Comparison of ENCODE assay signal across 18 cellular contexts in genomic region chr2:113081458-113082210, GRCh38. TPM values are rescaled to one million over a fixed set of nuclear protein-coding genes. Genes with fewer than 3 reads are reported as not detected.
DNase-seq lines count a peak whose midpoint lies in the region; ATAC-seq and TF ChIP-seq lines count a peak whose summit lies in the region.
"Had no signal": no experiment of that assay in that cellular context is flagged by ENCODE, and none has a peak within 500 bp of the region (broad histone marks: within the 10 kb centered on the region; RNA-seq: fewer than 3 reads in every experiment).

No MANE protein-coding gene starts in this region.

- no peaks in the 10 kb centered on the region for H3K36me3 ChIP-seq in vagina
- no peaks in the 10 kb centered on the region for H3K36me3 ChIP-seq in BE2C
- H3K36me3 ChIP-seq: BLaER1 treated with 17β-estradiol and CSF1 and Interleukin-3, amounts not matched to agents 10 nM and 100 nM had no signal

- CTCF ChIA-PET in activated CD4-positive, alpha-beta T cell treated with anti-CD3 and anti-CD28 coated beads for 36 hours (lab: Charles Lee): interaction anchor here (0.9 to 10.3 kb wide), 8 partner anchors 17 to 131 kb away, joined by 3 to 148 read pairs (median 4); no protein-coding TSS in a partner anchor

- H3K4me3 ChIP-seq in epithelial cell of esophagus (ENCODE audit: low read length) (no peak overlapping the region), vagina (no peak overlapping the region), BE2C (ENCODE audit: low read depth, low read length) (no peak overlapping the region)
- H3K4me3 ChIP-seq: BLaER1 treated with 17β-estradiol and CSF1 and Interleukin-3, amounts not matched to agents 10 nM and 100 nM had no signal

- DNase-seq in activated CD4-positive, alpha-beta T cell treated with anti-CD3 and anti-CD28 coated beads for 36 hours: no peak
- no peak for DNase-seq in activated CD4-positive, alpha-beta T cell treated with anti-CD3 and anti-CD28 coated beads for 48 hours
- DNase-seq in stimulated activated naive CD8-positive, alpha-beta T cell treated with anti-CD3 and anti-CD28 coated beads, Interleukin-15, Interleukin-2, amounts not matched to agents 100 U/mL and 50 U/mL, for 24 hours: no peak
- DNase-seq in stimulated activated naive CD8-positive, alpha-beta T cell treated with anti-CD3 and anti-CD28 coated beads, Interleukin-15, amount 100 ng/mL, for 72 hours: no peak
- peak; percentile 52 for DNase-seq in epithelial cell of esophagus (ENCODE audit: low read depth)
- DNase-seq in vagina (ENCODE audit: extremely low spot score in 2 of 2): peak; percentile 16 to 77
- DNase-seq in naive thymus-derived CD8-positive, alpha-beta T cell: no peak
- no peak for DNase-seq in BE2C
- DNase-seq: 8988T; AML-193; CD4-positive, alpha-beta memory T cell; DMS153; DMS79 treated with DMSO at 0.1 percent for 48 hours; EL; GOT3; H9 had no signal

- H3K27ac Mint-ChIP-seq in activated CD4-positive, alpha-beta T cell treated with anti-CD3 and anti-CD28 coated beads for 36 hours: no peak overlapping the region
- H3K27ac Mint-ChIP-seq in stimulated activated naive CD8-positive, alpha-beta T cell treated with anti-CD3 and anti-CD28 coated beads, Interleukin-15, amount 100 ng/mL, for 72 hours: peak overlapping the region in 1 of 2 donors; percentile 49
- peak overlapping the region in 1 of 10 donors; percentile 29 for H3K27ac Mint-ChIP-seq in naive thymus-derived CD8-positive, alpha-beta T cell
- H3K27ac Mint-ChIP-seq: CD4-positive, alpha-beta memory T cell; H9 had no signal

- H3K9me3 ChIP-seq in vagina: no peaks in the 10 kb centered on the region
- no peaks in the 10 kb centered on the region for H3K9me3 ChIP-seq in BE2C
- H3K9me3 ChIP-seq: BLaER1 treated with 17β-estradiol and CSF1 and Interleukin-3, amounts not matched to agents 10 nM and 100 nM had no signal

- no peak overlapping the region for H3K27ac ChIP-seq in vagina
- H3K27ac ChIP-seq: BLaER1 treated with 17β-estradiol and CSF1 and Interleukin-3, amounts not matched to agents 10 nM and 100 nM had no signal

- no peaks in the 10 kb centered on the region for H3K27me3 Mint-ChIP-seq in activated CD4-positive, alpha-beta T cell treated with anti-CD3 and anti-CD28 coated beads for 36 hours
- no peaks in the 10 kb centered on the region for H3K27me3 Mint-ChIP-seq in stimulated activated naive CD8-positive, alpha-beta T cell treated with anti-CD3 and anti-CD28 coated beads, Interleukin-15, amount 100 ng/mL, for 72 hours
- H3K27me3 Mint-ChIP-seq in naive thymus-derived CD8-positive, alpha-beta T cell: peaks cover 0 to 4% (median 0%) of the 10 kb centered on the region in 5 donors

- H3K4me3 Mint-ChIP-seq in activated CD4-positive, alpha-beta T cell treated with anti-CD3 and anti-CD28 coated beads for 36 hours: no peak overlapping the region
- no peak overlapping the region for H3K4me3 Mint-ChIP-seq in stimulated activated naive CD8-positive, alpha-beta T cell treated with anti-CD3 and anti-CD28 coated beads, Interleukin-15, amount 100 ng/mL, for 72 hours
- H3K4me3 Mint-ChIP-seq in naive thymus-derived CD8-positive, alpha-beta T cell: no peak overlapping the region
- H3K4me3 Mint-ChIP-seq: H9 had no signal

- H3K27me3 ChIP-seq in vagina: no peaks in the 10 kb centered on the region
- H3K27me3 ChIP-seq in BE2C: no peaks in the 10 kb centered on the region
- H3K27me3 ChIP-seq: BLaER1 treated with 17β-estradiol and CSF1 and Interleukin-3, amounts not matched to agents 10 nM and 100 nM had no signal

- peak; percentile 40 for ATAC-seq in activated CD4-positive, alpha-beta T cell treated with anti-CD3 and anti-CD28 coated beads for 36 hours
- ATAC-seq in stimulated activated naive CD8-positive, alpha-beta T cell treated with anti-CD3 and anti-CD28 coated beads, Interleukin-15, Interleukin-2, amounts not matched to agents 100 U/mL and 50 U/mL, for 24 hours: peak; percentile 38
- ATAC-seq in stimulated activated naive CD8-positive, alpha-beta T cell treated with anti-CD3 and anti-CD28 coated beads, Interleukin-15, amount 100 ng/mL, for 72 hours: no peak
- no peak for ATAC-seq in naive thymus-derived CD8-positive, alpha-beta T cell

- H3K9me3 Mint-ChIP-seq in activated CD4-positive, alpha-beta T cell treated with anti-CD3 and anti-CD28 coated beads for 36 hours (ENCODE audit: low read depth): no peaks in the 10 kb centered on the region
- no peaks in the 10 kb centered on the region for H3K9me3 Mint-ChIP-seq in stimulated activated naive CD8-positive, alpha-beta T cell treated with anti-CD3 and anti-CD28 coated beads, Interleukin-15, amount 100 ng/mL, for 72 hours
- H3K9me3 Mint-ChIP-seq in naive thymus-derived CD8-positive, alpha-beta T cell: no peaks in the 10 kb centered on the region

- H3K36me3 Mint-ChIP-seq in activated CD4-positive, alpha-beta T cell treated with anti-CD3 and anti-CD28 coated beads for 36 hours (ENCODE audit: low read depth): no peaks in the 10 kb centered on the region
- H3K36me3 Mint-ChIP-seq in naive thymus-derived CD8-positive, alpha-beta T cell: peaks cover 0 to 6% (median 0%) of the 10 kb centered on the region in 3 donors
- H3K36me3 Mint-ChIP-seq: CD4-positive, alpha-beta memory T cell had no signal

- intact Hi-C loops in activated CD4-positive, alpha-beta T cell treated with anti-CD3 and anti-CD28 coated beads for 36 hours (cut with DNase I, micrococcal nuclease): loop anchor here (2.0 to 5.0 kb wide), 5 partner anchors 95 to 291 kb away; no protein-coding TSS in a partner anchor
- intact Hi-C loops in vagina (cut with DNase I): no loop called here

- peaks cover 12% of the 10 kb centered on the region for H3K4me1 Mint-ChIP-seq in activated CD4-positive, alpha-beta T cell treated with anti-CD3 and anti-CD28 coated beads for 36 hours
- H3K4me1 Mint-ChIP-seq in stimulated activated naive CD8-positive, alpha-beta T cell treated with anti-CD3 and anti-CD28 coated beads, Interleukin-15, amount 100 ng/mL, for 72 hours: no peaks in the 10 kb centered on the region
- peaks cover 0 to 1% (median 1%) of the 10 kb centered on the region in 4 donors for H3K4me1 Mint-ChIP-seq in naive thymus-derived CD8-positive, alpha-beta T cell
- H3K4me1 Mint-ChIP-seq: CD4-positive, alpha-beta memory T cell had no signal

- no peaks in the 10 kb centered on the region for H3K4me1 ChIP-seq in vagina
- no peaks in the 10 kb centered on the region for H3K4me1 ChIP-seq in BE2C

- TF ChIP-seq CTCF in epithelial cell of esophagus (IDR thresholded peaks at IDR 0.05; ENCODE audit: insufficient read depth, low read depth, low read length, missing control alignments) (no peak), vagina (IDR thresholded peaks at IDR 0.05) (no peak), BE2C (IDR thresholded peaks at IDR 0.05; ENCODE audit: low read depth, low read length) (no peak)

- POLR2A ChIA-PET in activated CD4-positive, alpha-beta T cell treated with anti-CD3 and anti-CD28 coated beads for 36 hours (lab: Charles Lee): interaction anchor here (0.7 kb wide), 1 partner anchor 140 kb away, joined by 3 read pairs; no protein-coding TSS in a partner anchor
- POLR2A ChIA-PET in naive thymus-derived CD8-positive, alpha-beta T cell (lab: Charles Lee): no interaction called here

- no peak for TF ChIP-seq POLR2A in vagina (IDR thresholded peaks at IDR 0.05)

RNA-seq across cellular contexts. Expression of gene IL1F10, which starts 13.9 kb away (rescaled TPM):
- total RNA-seq in activated CD4-positive, alpha-beta T cell treated with anti-CD3 and anti-CD28 coated beads for 36 hours: not detected
- not detected for total RNA-seq in vagina
- total RNA-seq in naive thymus-derived CD8-positive, alpha-beta T cell: not detected
- polyA plus RNA-seq in naive thymus-derived CD8-positive, alpha-beta T cell: not detected
- not detected for polyA plus RNA-seq in BE2C (2012; ENCODE audit: insufficient read depth, insufficient read length, low read depth)
- total RNA-seq: CD4-positive, alpha-beta memory T cell; H9; HT1080 had no signal
- polyA plus RNA-seq: CD4-positive, alpha-beta memory T cell had no signal

RNA-seq across cellular contexts. Expression of gene IL36RN, which starts 22.6 kb away (rescaled TPM):
- not detected for total RNA-seq in activated CD4-positive, alpha-beta T cell treated with anti-CD3 and anti-CD28 coated beads for 36 hours
- 0.25 TPM for total RNA-seq in vagina
- not detected for total RNA-seq in naive thymus-derived CD8-positive, alpha-beta T cell
- polyA plus RNA-seq in naive thymus-derived CD8-positive, alpha-beta T cell: not detected
- not detected for polyA plus RNA-seq in BE2C (2012; ENCODE audit: insufficient read depth, insufficient read length, low read depth)
- total RNA-seq: CD4-positive, alpha-beta memory T cell; H9; HT1080 had no signal
- polyA plus RNA-seq: CD4-positive, alpha-beta memory T cell had no signal

RNA-seq across cellular contexts. Expression of gene IL36B, which starts 29.0 kb away (rescaled TPM):
- not detected for total RNA-seq in activated CD4-positive, alpha-beta T cell treated with anti-CD3 and anti-CD28 coated beads for 36 hours
- not detected for total RNA-seq in vagina
- not detected for total RNA-seq in naive thymus-derived CD8-positive, alpha-beta T cell
- polyA plus RNA-seq in naive thymus-derived CD8-positive, alpha-beta T cell: not detected
- not detected for polyA plus RNA-seq in BE2C (2012; ENCODE audit: insufficient read depth, insufficient read length, low read depth)
- total RNA-seq: CD4-positive, alpha-beta memory T cell; H9; HT1080 had no signal
- polyA plus RNA-seq: CD4-positive, alpha-beta memory T cell had no signal

RNA-seq across cellular contexts. Expression of gene IL1RN, which starts 45.8 kb away (rescaled TPM):
- total RNA-seq in activated CD4-positive, alpha-beta T cell treated with anti-CD3 and anti-CD28 coated beads for 36 hours: 1 to 10 TPM; 4.6 to 4.8 TPM
- total RNA-seq in vagina: 253 TPM
- total RNA-seq in naive thymus-derived CD8-positive, alpha-beta T cell: 1 to 10 TPM in 1 of 2 experiments, not detected in 1; 1.2 TPM
- polyA plus RNA-seq in naive thymus-derived CD8-positive, alpha-beta T cell: not detected
- not detected for polyA plus RNA-seq in BE2C (2012; ENCODE audit: insufficient read depth, insufficient read length, low read depth)
- total RNA-seq: H9, HT1080 had no signal
- polyA plus RNA-seq: CD4-positive, alpha-beta memory T cell had no signal

Comparison
In these comparisons a context has a peak if more than half of its experiments do, and no peak if none do; other contexts are left out.
1. ATAC-seq: peak in activated CD4-positive, alpha-beta T cell treated with anti-CD3 and anti-CD28 coated beads for 36 hours (single experiment) and stimulated activated naive CD8-positive, alpha-beta T cell treated with anti-CD3 and anti-CD28 coated beads, Interleukin-15, Interleukin-2, amounts not matched to agents 100 U/mL and 50 U/mL, for 24 hours (single experiment); none in stimulated activated naive CD8-positive, alpha-beta T cell treated with anti-CD3 and anti-CD28 coated beads, Interleukin-15, amount 100 ng/mL, for 72 hours (single experiment) and naive thymus-derived CD8-positive, alpha-beta T cell (0 of 2).
2. DNase-seq: peak in epithelial cell of esophagus (single experiment) and vagina (2 of 2); none in activated CD4-positive, alpha-beta T cell treated with anti-CD3 and anti-CD28 coated beads for 36 hours (single experiment), activated CD4-positive, alpha-beta T cell treated with anti-CD3 and anti-CD28 coated beads for 48 hours (single experiment), stimulated activated naive CD8-positive, alpha-beta T cell treated with anti-CD3 and anti-CD28 coated beads, Interleukin-15, Interleukin-2, amounts not matched to agents 100 U/mL and 50 U/mL, for 24 hours (single experiment), stimulated activated naive CD8-positive, alpha-beta T cell treated with anti-CD3 and anti-CD28 coated beads, Interleukin-15, amount 100 ng/mL, for 72 hours (0 of 2), naive thymus-derived CD8-positive, alpha-beta T cell (0 of 10) and BE2C (single experiment).